ENCODE assay signal across 10 cellular contexts in genomic region chr3:185070491-185071335, GRCh38.
DNase-seq lines count a peak whose midpoint lies in the region; ATAC-seq, FAIRE-seq and TF ChIP-seq lines count a peak whose summit lies in the region.
"Had no signal": no experiment of that assay in that cellular context is flagged by ENCODE, and none has a peak within 500 bp of the region (broad histone marks: within the 10 kb centered on the region; RNA-seq: fewer than 3 reads in every experiment).

No MANE protein-coding gene starts in this region.

- H3K4me1 Mint-ChIP-seq in T-helper 17 cell: no peaks in the 10 kb centered on the region

- H3K27me3 ChIP-seq in BJ (ENCODE audit: control insufficient read depth, insufficient read depth, low read length) (no peaks in the 10 kb centered on the region), GM12878 (replicated peaks in 1 of 2; ENCODE audit: control insufficient read depth in 2 of 2, insufficient read depth in 2 of 2, low read length in 1 of 2) (no peaks in the 10 kb centered on the region)

- 56% methylated on average over 22 of the region's 22 CpGs for WGBS in GM12878 (ENCODE audit: insufficient coverage, insufficient replicate concordance, low lambda C conversion rate, missing lambda C conversion rate)

- no peak for FAIRE-seq in GM12878 (lab: Jason Lieb, UNC)

- TF ChIP-seq CTCF in BJ (IDR thresholded peaks at IDR 0.05; ENCODE audit: insufficient read depth, low read depth, low read length) (peak; percentile 66), GM12878 (IDR thresholded peaks at IDR 0.05 in 2 of 3, conservative IDR thresholded peaks at IDR 0.05 in 1 of 3; ENCODE audit: control insufficient read depth in 2 of 3, extremely low read depth in 1 of 3, insufficient read depth in 1 of 3, low read depth in 3 of 3, low read length in 3 of 3) (0 out of 6 replicates have a peak, but pooled peaks have one; percentile 1 to 9 (median 6))

- no peak overlapping the region for H3K27ac Mint-ChIP-seq in T-helper 17 cell

- no peak for DNase-seq in BJ (ENCODE audit: low read depth)
- DNase-seq in HuH-7 (ENCODE audit: low spot score): peak; percentile 82
- no peak for DNase-seq in GM12878 (ENCODE audit: low read depth, low spot score)
- peak; percentile 71 to 77 for DNase-seq in left colon
- DNase-seq in T-helper 17 cell: no peak
- no peak for DNase-seq in CD1c-positive myeloid dendritic cell (ENCODE audit: extremely low spot score)
- DNase-seq in NCI-H1417 treated with DMSO at 0.1 percent for 48 hours (lab: John Stamatoyannopoulos, UW): no peak
- DNase-seq: activated gamma-delta T cell; stimulated activated naive CD4-positive, alpha-beta T cell treated with Interleukin-2 at 50 U/mL for 16 hours had no signal

- no peak for TF ChIP-seq POLR2A in GM12878 (IDR thresholded peaks at IDR 0.05; ENCODE audit: low read depth, low read length)

- intact Hi-C loops in GM12878 (cut with micrococcal nuclease; ENCODE audit: unreplicated experiment): no loop called here
- intact Hi-C loops in left colon (cut with DNase I, micrococcal nuclease): loop anchor here in 1 of 2 donors (5.0 kb wide), 1 partner anchor 107 kb away; no protein-coding TSS in a partner anchor

- no peaks in the 10 kb centered on the region for H3K4me1 ChIP-seq in GM12878 (ENCODE audit: control insufficient read depth, insufficient read depth, low read length)

- RAD21 ChIA-PET in GM12878 (lab: Charles Lee; ENCODE audit: unreplicated experiment): no interaction called here

- H3K27ac ChIP-seq in GM12878 (ENCODE audit: control insufficient read depth, insufficient read depth): no peak overlapping the region

- H3K36me3 Mint-ChIP-seq in T-helper 17 cell (ENCODE audit: low read depth): no peaks in the 10 kb centered on the region

- H3K4me2 ChIP-seq in GM12878 (ENCODE audit: control insufficient read depth, insufficient read depth): no peak overlapping the region

- H4K20me1 ChIP-seq in GM12878 (ENCODE audit: control insufficient read depth, insufficient read depth): no peaks in the 10 kb centered on the region

- H3K4me3 Mint-ChIP-seq in T-helper 17 cell: no peak overlapping the region

- in situ Hi-C loops in GM12878 (cut with MboI): no loop called here

- H3K9me3 ChIP-seq in GM12878 (replicated peaks; ENCODE audit: control insufficient read depth, insufficient read depth, low read length) (no peaks in the 10 kb centered on the region), T-helper 17 cell (ENCODE audit: control insufficient read depth, low read length, poor library complexity, severe bottlenecking) (no peaks in the 10 kb centered on the region)

- TF ChIP-seq RAD21 in GM12878 (IDR thresholded peaks at IDR 0.05; ENCODE audit: insufficient read depth, low read depth, low read length): no peak

- no peak overlapping the region for H3K9ac ChIP-seq in GM12878 (ENCODE audit: control insufficient read depth, insufficient read depth, low read length)

- no peak overlapping the region for H3K4me3 ChIP-seq in BJ (ENCODE audit: low read depth, low read length)
- no peak overlapping the region for H3K4me3 ChIP-seq in GM12878

- H3K27me3 Mint-ChIP-seq in T-helper 17 cell: peaks cover 8% of the 10 kb centered on the region

- H3K36me3 ChIP-seq in BJ (ENCODE audit: control insufficient read depth, insufficient read depth, low read length) (no peaks in the 10 kb centered on the region), GM12878 (ENCODE audit: control insufficient read depth in 2 of 2, insufficient read depth in 2 of 2, low read length in 1 of 2) (no peaks in the 10 kb centered on the region)

- no peak overlapping the region for H2AFZ ChIP-seq in GM12878 (ENCODE audit: control insufficient read depth, low read depth, low read length)

- TF ChIP-seq EP300 in GM12878 (IDR thresholded peaks at IDR 0.05; ENCODE audit: borderline replicate concordance in 1 of 2, control insufficient read depth in 1 of 2, low read depth in 2 of 2, low read length in 2 of 2): no peak

- ATAC-seq in GM12878 (peak; percentile 78), left colon (peak; percentile 78), T-helper 17 cell (no peak), GM21576 (IDR thresholded peaks at IDR 0.05; ENCODE audit: unreplicated experiment) (no peak)

- no TSS peak for BruUV-seq in GM12878 (replicated peaks; lab: Mats Ljungman, UMichigan)

- H3K79me2 ChIP-seq in GM12878 (ENCODE audit: control insufficient read depth, insufficient read depth, low read length): no peaks in the 10 kb centered on the region

- CTCF ChIA-PET in BJ (lab: Yijun Ruan, JAX): interaction anchor here (1.0 to 1.9 kb wide), 7 partner anchors 11 to 237 kb away, joined by 3 to 10 read pairs (median 5); no protein-coding TSS in a partner anchor
- CTCF ChIA-PET in GM12878 (lab: Yijun Ruan, JAX): interaction anchor here (0.9 to 3.3 kb wide), 2 partner anchors 42 to 105 kb away, joined by 3 to 11 read pairs; no protein-coding TSS in a partner anchor

- SMC1A ChIA-PET in GM12878 (lab: Charles Lee; ENCODE audit: uncharacterized antibody, unreplicated experiment): no interaction called here

- POLR2A ChIA-PET in BJ (lab: Charles Lee) (no interaction called here), GM12878 (lab: Charles Lee) (no interaction called here)

TF ChIP-seq in GM12878, 131 proteins besides CTCF, POLR2A, EP300 and RAD21:
- no peak for TF ChIP-seq ELK1 (IDR thresholded peaks at IDR 0.05; ENCODE audit: low read depth, low read length)
- no peak for TF ChIP-seq RUNX3 (IDR thresholded peaks at IDR 0.05; ENCODE audit: low read length)
- TF ChIP-seq EZH2 (IDR thresholded peaks at IDR 0.05; ENCODE audit: borderline replicate concordance, control insufficient read depth, low read depth, low read length): no peak
- no peak for TF ChIP-seq IRF3 (IDR thresholded peaks at IDR 0.05)
- no peak for TF ChIP-seq JUNB (IDR thresholded peaks at IDR 0.05)

Comparison
In these comparisons a context has a peak if more than half of its experiments do, and no peak if none do; other contexts are left out.
1. DNase-seq: peak in HuH-7 (single experiment) and left colon (2 of 2); none in BJ (single experiment), GM12878 (single experiment), T-helper 17 cell (0 of 3), CD1c-positive myeloid dendritic cell (single experiment) and NCI-H1417 treated with DMSO at 0.1 percent for 48 hours (single experiment).
2. ATAC-seq: peak in GM12878 (single experiment) and left colon (single experiment); none in T-helper 17 cell (single experiment) and GM21576 (single experiment).